ENCODE assay signal across 6 cellular contexts in the genomic region with DNA sequence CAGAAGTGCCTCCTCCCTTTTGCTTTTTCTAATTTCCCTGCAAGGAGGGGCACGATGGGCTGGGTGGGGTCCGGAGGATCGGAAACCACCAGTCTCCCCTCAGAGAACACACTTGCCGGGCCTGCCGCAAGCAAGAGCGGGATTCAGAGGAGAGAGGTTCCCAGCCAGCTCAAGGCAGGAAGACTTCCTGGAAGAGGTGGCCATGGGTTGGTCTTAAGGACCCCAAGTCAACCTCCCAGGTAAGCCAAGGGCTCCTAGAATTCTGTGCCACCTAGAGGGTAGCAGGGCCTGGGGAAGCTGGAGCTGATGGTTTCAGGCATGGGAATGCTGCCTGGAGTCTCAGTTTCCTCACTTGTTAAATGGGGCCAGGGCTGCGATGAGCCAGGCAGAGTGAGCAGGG.
"Had no signal": no experiment of that assay in that cellular context is flagged by ENCODE, and none has a peak within 500 bp of the region (broad histone marks: within the 10 kb centered on the region; RNA-seq: fewer than 3 reads in every experiment).

No MANE protein-coding gene starts in this region.

- H3K27ac Mint-ChIP-seq: GM23338 had no signal

- H3K4me3 ChIP-seq: GM23338 had no signal

- H3K9me3 Mint-ChIP-seq: GM23338, H9 had no signal

- H2AFZ ChIP-seq: GM23338 had no signal

- H3K4me2 ChIP-seq: GM23338 had no signal

- DNase-seq: H9, HCEC 1CT, IMR-90, KG1 had no signal

- H3K4me3 Mint-ChIP-seq: GM23338, H9 had no signal

- FAIRE-seq: HTR-8/SVneo had no signal
